1 cellular context compared by ENCODE assay signal in the genomic region with DNA sequence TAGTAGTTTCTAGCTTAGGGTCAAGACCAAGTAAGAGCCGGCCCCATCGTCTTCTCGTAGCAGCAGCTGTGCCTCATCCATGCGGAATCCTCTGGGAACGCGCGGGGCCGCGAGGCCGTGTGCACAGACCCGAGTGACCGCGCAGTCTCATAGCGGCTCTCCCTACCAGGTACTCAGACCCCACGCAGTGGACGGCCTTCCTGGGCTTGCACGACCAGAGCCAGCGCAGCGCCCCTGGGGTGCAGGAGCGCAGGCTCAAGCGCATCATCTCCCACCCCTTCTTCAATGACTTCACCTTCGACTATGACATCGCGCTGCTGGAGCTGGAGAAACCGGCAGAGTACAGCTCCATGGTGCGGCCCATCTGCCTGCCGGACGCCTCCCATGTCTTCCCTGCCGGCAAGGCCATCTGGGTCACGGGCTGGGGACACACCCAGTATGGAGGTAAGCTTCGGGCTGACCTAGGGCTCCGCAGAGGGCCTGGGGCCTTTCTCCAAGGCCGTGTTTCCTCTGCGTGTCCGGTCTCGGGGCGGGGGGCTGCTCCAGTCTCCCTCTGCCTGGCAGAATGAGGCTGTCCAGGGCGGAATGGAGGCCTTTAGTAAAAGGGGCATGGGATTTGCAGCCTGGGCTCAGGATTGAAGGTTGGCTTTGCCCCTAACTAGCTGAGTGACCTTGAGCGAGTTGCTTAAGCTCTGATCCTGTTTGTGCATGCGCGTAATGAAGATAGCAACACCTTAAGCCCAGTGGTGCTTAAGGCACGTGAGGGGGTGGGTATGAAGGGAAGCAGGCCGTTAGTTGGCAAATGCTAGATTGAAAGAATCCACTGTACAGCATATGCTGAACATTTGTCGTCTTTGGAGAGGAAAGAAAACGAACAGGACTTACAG.
TF ChIP-seq lines count a peak whose summit lies in the region.

No MANE protein-coding gene starts in this region.

TF ChIP-seq in WTC11, 78 proteins besides CTCF, POLR2A, EP300 and RAD21 (continued from another document):
- no peak for TF ChIP-seq PREB (CRISPR knock-in tag; IDR thresholded peaks at IDR 0.05; ENCODE audit: borderline replicate concordance)
- no peak for TF ChIP-seq ELF4 (CRISPR knock-in tag; IDR thresholded peaks at IDR 0.05; ENCODE audit: low read depth)
- TF ChIP-seq ZSCAN18 (CRISPR knock-in tag; IDR thresholded peaks at IDR 0.05) = no peak
- no peak for TF ChIP-seq SMAD4 (CRISPR knock-in tag; IDR thresholded peaks at IDR 0.05)
- no peak for TF ChIP-seq AFF4 (CRISPR knock-in tag; IDR thresholded peaks at IDR 0.05; ENCODE audit: borderline replicate concordance)
- no peak for TF ChIP-seq TEAD4 (CRISPR knock-in tag; IDR thresholded peaks at IDR 0.05)
- TF ChIP-seq E2F1 (CRISPR knock-in tag; IDR thresholded peaks at IDR 0.05) = no peak
- no peak for TF ChIP-seq MYBL2 (CRISPR knock-in tag; IDR thresholded peaks at IDR 0.05)
- no peak for TF ChIP-seq CREB1 (CRISPR knock-in tag; IDR thresholded peaks at IDR 0.05)
- TF ChIP-seq, protein P1, sequence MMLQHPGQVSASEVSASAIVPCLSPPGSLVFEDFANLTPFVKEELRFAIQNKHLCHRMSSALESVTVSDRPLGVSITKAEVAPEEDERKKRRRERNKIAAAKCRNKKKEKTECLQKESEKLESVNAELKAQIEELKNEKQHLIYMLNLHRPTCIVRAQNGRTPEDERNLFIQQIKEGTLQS (CRISPR knock-in tag; conservative IDR thresholded peaks at IDR 0.05) = no peak
- no peak for TF ChIP-seq ZNF219 (CRISPR knock-in tag; IDR thresholded peaks at IDR 0.05; ENCODE audit: borderline replicate concordance)
